8 cellular contexts compared by ENCODE assay signal in genomic region chr13:114066956-114067355, GRCh38.
DNase-seq lines count a peak whose midpoint lies in the region; ATAC-seq, FAIRE-seq and TF ChIP-seq lines count a peak whose summit lies in the region.

No MANE protein-coding gene starts in this region.

- H2AFZ ChIP-seq in KMS-11 (ENCODE audit: low read depth) = no peak overlapping the region

- no peaks in the 10 kb centered on the region for H3K9me3 ChIP-seq in small intestine (ENCODE audit: control insufficient read depth, low read depth)

- peak overlapping the region; percentile 89 for H3K9ac ChIP-seq in KMS-11

- H3K4me1 ChIP-seq in KMS-11 (ENCODE audit: low read depth, poor library complexity, severe bottlenecking) (peaks cover 61% of the 10 kb centered on the region), small intestine (ENCODE audit: control insufficient read depth in 2 of 2, insufficient read depth in 1 of 2, low read depth in 1 of 2, low read length in 1 of 2) (peaks cover 0 to 2% of the 10 kb centered on the region in 2 donors)

- H4K20me1 ChIP-seq in KMS-11 (ENCODE audit: insufficient read depth) = no peaks in the 10 kb centered on the region

- 71 to 92% (median 83%) methylated on average over 6 to 7 of the region's 7 CpGs for WGBS in small intestine, 3 donors

- TF ChIP-seq CTCF in KMS-11 (conservative IDR thresholded peaks at IDR 0.05; ENCODE audit: low read depth, low read length) (no peak), dorsolateral prefrontal cortex (IDR thresholded peaks at IDR 0.05 in 54 of 56, conservative IDR thresholded peaks at IDR 0.05 in 2 of 56; ENCODE audit: low read depth in 1 of 56, partially characterized antibody in 56 of 56) (no peak)

- H3K4me2 ChIP-seq in KMS-11 = peak overlapping the region; percentile 99

- no peaks in the 10 kb centered on the region for H3K27me3 ChIP-seq in KMS-11 (ENCODE audit: insufficient read depth, low read depth)
- H3K27me3 ChIP-seq in dorsolateral prefrontal cortex = no peaks in the 10 kb centered on the region
- no peaks in the 10 kb centered on the region for H3K27me3 ChIP-seq in small intestine (ENCODE audit: control insufficient read depth in 2 of 2, insufficient read depth in 2 of 2, low read length in 2 of 2)

- H3K36me3 ChIP-seq in KMS-11 (ENCODE audit: insufficient read depth) (no peaks in the 10 kb centered on the region), small intestine (ENCODE audit: control insufficient read depth in 2 of 2, insufficient read depth in 2 of 2, low read length in 2 of 2) (no peaks in the 10 kb centered on the region)

- H3K4me3 ChIP-seq in KMS-11 (IDR thresholded peaks at IDR 0.05; ENCODE audit: insufficient read depth, low read depth, low read length) (no peak overlapping the region), dorsolateral prefrontal cortex (no peak overlapping the region), small intestine (ENCODE audit: low read depth in 1 of 2, low read length in 2 of 2) (no peak overlapping the region)

- intact Hi-C loops in dorsolateral prefrontal cortex (cut with DNase I) = loop anchor here (5.0 kb wide), 2 partner anchors 65 to 100 kb away; partner anchors contain the start of gene RASA3 (in 1 of the 2)

- FAIRE-seq in small intestine (lab: Jason Lieb, UNC) = no peak

- H3K27ac ChIP-seq in KMS-11 (peak overlapping the region; percentile 95), dorsolateral prefrontal cortex (peak overlapping the region in 54 of 59 donors; percentile 3 to 100 (median 98)), small intestine (ENCODE audit: low read depth in 1 of 2, low read length in 1 of 2) (peak overlapping the region; percentile 39 to 95)

- DNase-seq in dorsolateral prefrontal cortex (peak in 2 of 10 donors; percentile 18 to 19), small intestine (no peak), D341Med (ENCODE audit: low spot score) (no peak), KG1 (lab: John Stamatoyannopoulos, UW) (no peak), erythroblast (lab: John Stamatoyannopoulos, UW) (no peak)

- peaks cover 22% of the 10 kb centered on the region for H3K79me2 ChIP-seq in KMS-11 (ENCODE audit: insufficient read depth, low read depth)

- TF ChIP-seq POLR2A in erythroblast (IDR thresholded peaks at IDR 0.05; ENCODE audit: low read length) = no peak

- peak; percentile 1 for ATAC-seq in GM19452 (IDR thresholded peaks at IDR 0.05; ENCODE audit: unreplicated experiment)
- ATAC-seq in HG03520 (IDR thresholded peaks at IDR 0.05; ENCODE audit: unreplicated experiment) = no peak
